In the genomic region with DNA sequence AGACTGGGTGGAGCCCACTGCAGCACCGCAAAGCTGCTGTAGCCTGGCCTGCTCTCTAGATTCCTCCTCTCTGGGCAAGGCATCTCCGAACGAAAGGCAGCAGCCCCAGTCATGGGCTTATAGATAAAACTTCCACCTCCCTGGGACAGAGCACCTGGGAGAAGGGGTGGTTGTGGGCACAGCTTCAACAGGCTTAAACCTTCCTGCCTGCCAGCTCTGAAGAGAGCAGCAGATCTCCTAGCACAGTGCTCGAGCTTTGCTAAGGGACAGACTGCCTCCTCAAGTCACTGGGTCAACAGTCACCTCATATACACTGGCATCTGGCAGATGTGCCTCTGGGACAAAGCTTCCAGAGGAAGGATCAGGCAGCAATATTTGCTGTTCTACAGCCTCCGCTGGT, we compare ENCODE assay signal across 28 cellular contexts.
"Had no signal": no experiment of that assay in that cellular context is flagged by ENCODE, and none has a peak within 500 bp of the region (broad histone marks: within the 10 kb centered on the region; RNA-seq: fewer than 3 reads in every experiment).

No MANE protein-coding gene starts in this region.

- H3K4me3 Mint-ChIP-seq: dendritic cell treated with granulocyte-macrophage colony-stimulating factor and Interleukin-4, amounts not matched to agents 40 ng/mL and 50 ng/mL, for 4 days; effector memory CD8-positive, alpha-beta T cell had no signal

- H3K9me3 ChIP-seq: colonic mucosa, esophagus muscularis mucosa, gastrocnemius medialis had no signal

- ATAC-seq: effector memory CD8-positive, alpha-beta T cell; esophagus mucosa; foreskin keratinocyte; gastrocnemius medialis; gastroesophageal sphincter; heart left ventricle; heart right ventricle had no signal

- DNase-seq: colonic mucosa; cortex of kidney; dermis blood vessel endothelial cell; dorsolateral prefrontal cortex; effector CD4-positive, alpha-beta T cell; effector CD8-positive, alpha-beta T cell; effector memory CD4-positive, alpha-beta T cell; effector memory CD8-positive, alpha-beta T cell; erythroblast; esophagus squamous epithelium; foreskin fibroblast; foreskin keratinocyte; foreskin melanocyte; gastrocnemius medialis; glutamatergic neuron; head of caudate nucleus; heart left ventricle; heart right ventricle had no signal

- FAIRE-seq: colon, endometrium, endothelial cell of umbilical vein, frontal cortex had no signal

- H3K4me3 ChIP-seq: colonic mucosa, coronary artery, dorsolateral prefrontal cortex, esophagus muscularis mucosa, esophagus squamous epithelium, gastrocnemius medialis, gastroesophageal sphincter, heart left ventricle, heart right ventricle had no signal

- H3K27ac Mint-ChIP-seq: dendritic cell treated with granulocyte-macrophage colony-stimulating factor and Interleukin-4, amounts not matched to agents 40 ng/mL and 50 ng/mL, for 4 days; effector memory CD8-positive, alpha-beta T cell had no signal

- H3K27ac ChIP-seq: colonic mucosa, coronary artery, dorsolateral prefrontal cortex, epithelial cell of prostate, esophagus muscularis mucosa, esophagus squamous epithelium, foreskin keratinocyte, gastrocnemius medialis, gastroesophageal sphincter, heart left ventricle, heart right ventricle had no signal

- H3K27me3 ChIP-seq: colonic mucosa, dorsolateral prefrontal cortex, esophagus muscularis mucosa, esophagus squamous epithelium, gastrocnemius medialis, gastroesophageal sphincter had no signal

- H3K36me3 ChIP-seq: colonic mucosa, esophagus muscularis mucosa, esophagus squamous epithelium, gastrocnemius medialis, gastroesophageal sphincter, heart left ventricle, heart right ventricle had no signal

- H3K4me1 ChIP-seq: colonic mucosa, esophagus muscularis mucosa, esophagus squamous epithelium, foreskin keratinocyte, gastrocnemius medialis, gastroesophageal sphincter, heart left ventricle, heart right ventricle had no signal
